ENCODE assay signal across 9 cellular contexts in genomic region chr3:42066516-42067181, GRCh38. TPM values are rescaled to one million over a fixed set of nuclear protein-coding genes. Genes with fewer than 3 reads are reported as not detected.
A peak's percentile ranks its signal among the peaks of the same experiment; 100 is the strongest.
DNase-seq lines count a peak whose midpoint lies in the region; ATAC-seq, FAIRE-seq and TF ChIP-seq lines count a peak whose summit lies in the region.
"Had no signal": no experiment of that assay in that cellular context is flagged by ENCODE, and none has a peak within 500 bp of the region (broad histone marks: within the 10 kb centered on the region; RNA-seq: fewer than 3 reads in every experiment).

No MANE protein-coding gene starts in this region.

- FAIRE-seq in HepG2 (lab: Jason Lieb, UNC): no peak

- H3K36me3 ChIP-seq in HepG2 (replicated peaks in 1 of 2; ENCODE audit: control insufficient read depth in 1 of 2, insufficient read depth in 2 of 2, low read length in 2 of 2) (no peaks in the 10 kb centered on the region; a peak in 1 of 5 replicates), aorta (ENCODE audit: control insufficient read depth in 1 of 2, insufficient read depth in 2 of 2, low read length in 1 of 2) (no peaks in the 10 kb centered on the region), testis (ENCODE audit: low read depth, missing control alignments) (no peaks in the 10 kb centered on the region)
- H3K36me3 ChIP-seq: SJSA1 had no signal

- no peak for TF ChIP-seq RAD21 in HepG2 (CRISPR knock-in tag; IDR thresholded peaks at IDR 0.05)

- TF ChIP-seq EP300 in HepG2 (IDR thresholded peaks at IDR 0.05; ENCODE audit: low read depth in 2 of 2, low read length in 2 of 2) (no peak), HepG2 (CRISPR knock-in tag; IDR thresholded peaks at IDR 0.05; ENCODE audit: borderline replicate concordance) (no peak)

- no peak for DNase-seq in Right ventricle myocardium inferior (ENCODE audit: missing footprints)
- DNase-seq in cardiac septum (ENCODE audit: low spot score): no peak
- DNase-seq in astrocyte of the spinal cord (ENCODE audit: low read depth, low spot score): peak; percentile 69
- DNase-seq in HepG2 (ENCODE audit: low spot score): peak; percentile 48
- peak in 1 of 2 donors; percentile 45 for DNase-seq in aorta
- DNase-seq in testis: no peak
- no peak for DNase-seq in activated gamma-delta T cell treated with Interleukin-2 at 50 U/mL for 16 hours

- no peak overlapping the region for H3K4me2 ChIP-seq in HepG2 (ENCODE audit: low read depth, low read length)

- intact Hi-C loops in Right ventricle myocardium inferior (cut with DNase I): no loop called here
- intact Hi-C loops in cardiac septum (cut with DNase I): no loop called here
- intact Hi-C loops in HepG2 (cut with micrococcal nuclease; ENCODE audit: unreplicated experiment): loop anchor here (5.0 kb wide), 1 partner anchor 34 kb away; no protein-coding TSS in a partner anchor
- intact Hi-C loops in aorta (cut with DNase I): loop anchor here in 1 of 2 donors (5.0 kb wide), 1 partner anchor 44 kb away; no protein-coding TSS in a partner anchor
- intact Hi-C loops in testis (cut with DNase I; ENCODE audit: low total_unique reads): loop anchor here (10.0 kb wide), 1 partner anchor 52 kb away; no protein-coding TSS in a partner anchor

- H3K27ac ChIP-seq in HepG2 (ENCODE audit: extremely low read length, insufficient read depth, low read length) (peak overlapping the region; percentile 56), aorta (ENCODE audit: low read depth in 1 of 2, low read length in 2 of 2) (peak overlapping the region; percentile 19 to 68), testis (no peak overlapping the region)
- H3K27ac ChIP-seq: SJSA1 had no signal

- POLR2A ChIA-PET in HepG2 (lab: Yijun Ruan, JAX): no interaction called here

- H3K27me3 ChIP-seq in HepG2 (ENCODE audit: control insufficient read depth in 1 of 2, insufficient read depth in 2 of 2, low read length in 2 of 2) (no peaks in the 10 kb centered on the region), aorta (ENCODE audit: control insufficient read depth in 1 of 2, insufficient read depth in 2 of 2, low read length in 1 of 2) (no peaks in the 10 kb centered on the region), testis (no peaks in the 10 kb centered on the region)
- H3K27me3 ChIP-seq: SJSA1 had no signal

- H3K9ac ChIP-seq in HepG2 (ENCODE audit: insufficient read depth, low read depth, low read length): no peak overlapping the region

- no TSS peak for BruUV-seq in HepG2 (replicated peaks; lab: Mats Ljungman, UMichigan)

- peaks cover 44% of the 10 kb centered on the region for H3K79me2 ChIP-seq in HepG2 (ENCODE audit: insufficient read depth, low read length)

- no peak for TF ChIP-seq POLR2A in HepG2 (IDR thresholded peaks at IDR 0.05; ENCODE audit: insufficient read depth in 1 of 2, low read depth in 2 of 2, low read length in 2 of 2)
- TF ChIP-seq POLR2A in testis (IDR thresholded peaks at IDR 0.05): no peak

- H3K4me3 ChIP-seq in astrocyte of the spinal cord (ENCODE audit: low read depth, low read length) (no peak overlapping the region), HepG2 (replicated peaks in 1 of 3; ENCODE audit: insufficient read depth in 1 of 3, low read depth in 2 of 3, low read length in 3 of 3) (no peak overlapping the region), aorta (ENCODE audit: low read length in 2 of 2) (no peak overlapping the region), testis (no peak overlapping the region)
- H3K4me3 ChIP-seq: SJSA1 had no signal

- peak; percentile 50 for ATAC-seq in Right ventricle myocardium inferior
- ATAC-seq in HepG2: peak; percentile 53; the same call in 2 of the 3 replicates
- peak; percentile 51 for ATAC-seq in aorta (ENCODE audit: low FRiP score)
- no peak for ATAC-seq in HG03139 (IDR thresholded peaks at IDR 0.05; ENCODE audit: unreplicated experiment)

- H3K9me3 ChIP-seq in HepG2 (ENCODE audit: low read length): no peaks in the 10 kb centered on the region
- no peaks in the 10 kb centered on the region for H3K9me3 ChIP-seq in aorta (ENCODE audit: control insufficient read depth, low read length)
- no peaks in the 10 kb centered on the region for H3K9me3 ChIP-seq in testis
- H3K9me3 ChIP-seq: SJSA1 had no signal

- in situ Hi-C loops in astrocyte of the spinal cord (cut with HindIII; ENCODE audit: low sequenced_read_pairs): no loop called here
- in situ Hi-C loops in HepG2 (cut with HindIII; ENCODE audit: extremely low pct_ligation_motif_present, low pct_unique_long_range_greater_than_20kb): no loop called here

- H2AFZ ChIP-seq in HepG2 (ENCODE audit: low read length): no peak overlapping the region

- WGBS in HepG2 (ENCODE audit: low lambda C conversion rate): 70% methylated on average over 5 of the region's 7 CpGs
- 31% methylated on average over 7 of the region's 7 CpGs for WGBS in aorta, 2 donors
- WGBS in testis, 2 donors: 60 to 61% methylated on average over 7 of the region's 7 CpGs

- TF ChIP-seq CTCF in astrocyte of the spinal cord (IDR thresholded peaks at IDR 0.05; ENCODE audit: low read depth, low read length) (no peak), HepG2 (CRISPR knock-in tag; IDR thresholded peaks at IDR 0.05) (no peak), testis (IDR thresholded peaks at IDR 0.05) (no peak)

- H3K4me1 ChIP-seq in HepG2 (ENCODE audit: insufficient read depth, low read length) (peaks cover 70% of the 10 kb centered on the region), aorta (ENCODE audit: control insufficient read depth in 1 of 2, insufficient read depth in 2 of 2, low read length in 2 of 2) (peaks cover 0 to 3% of the 10 kb centered on the region in 2 donors), testis (peaks cover 33% of the 10 kb centered on the region)

- no peaks in the 10 kb centered on the region; the same call in 1 of the 2 replicates for H4K20me1 ChIP-seq in HepG2 (ENCODE audit: insufficient read depth, low read length)

- CTCF ChIA-PET in HepG2 (lab: Yijun Ruan, JAX; ENCODE audit: low intra/inter-chr PET ratio, low total read pairs): no interaction called here

TF ChIP-seq in HepG2, 621 proteins besides CTCF, POLR2A, EP300 and RAD21:
- TF ChIP-seq ZNF260 (CRISPR knock-in tag; IDR thresholded peaks at IDR 0.05; ENCODE audit: borderline replicate concordance, low read depth) (no peak), NFE2L1 (CRISPR knock-in tag; IDR thresholded peaks at IDR 0.05; ENCODE audit: borderline replicate concordance) (no peak), EHMT2 (IDR thresholded peaks at IDR 0.05; ENCODE audit: borderline replicate concordance, low read depth, low read length) (peak; percentile 47; the same call in 1 of the 2 replicates), AGO1 (IDR thresholded peaks at IDR 0.05; ENCODE audit: low read depth, low read length, poor library complexity, severe bottlenecking) (no peak), ZNF251 (CRISPR knock-in tag; IDR thresholded peaks at IDR 0.05) (no peak)
- TF ChIP-seq, protein P1, sequence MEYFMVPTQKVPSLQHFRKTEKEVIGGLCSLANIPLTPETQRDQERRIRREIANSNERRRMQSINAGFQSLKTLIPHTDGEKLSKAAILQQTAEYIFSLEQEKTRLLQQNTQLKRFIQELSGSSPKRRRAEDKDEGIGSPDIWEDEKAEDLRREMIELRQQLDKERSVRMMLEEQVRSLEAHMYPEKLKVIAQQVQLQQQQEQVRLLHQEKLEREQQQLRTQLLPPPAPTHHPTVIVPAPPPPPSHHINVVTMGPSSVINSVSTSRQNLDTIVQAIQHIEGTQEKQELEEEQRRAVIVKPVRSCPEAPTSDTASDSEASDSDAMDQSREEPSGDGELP (IDR thresholded peaks at IDR 0.05; ENCODE audit: borderline replicate concordance, low read depth): peak; percentile 49; the same call in 1 of the 2 replicates

RNA-seq across cellular contexts. Expression of gene TRAK1, which starts 24.5 kb away (rescaled TPM):
- total RNA-seq in Right ventricle myocardium inferior (267 TPM), cardiac septum (246 TPM), HepG2 (2016; rRNA removed; fragmentation: Illumina TruSeq; extraction: Trizol) (20.5 and 22.8 TPM in 2 replicates), aorta (10 to 100 TPM; 33.5 to 37.7 TPM), testis (10 to 100 TPM; 94.1 to 95.9 TPM)
- 7.0 and 7.4 TPM in 2 replicates for total RNA-seq in HepG2 (2016; cell fraction: cytosol; rRNA removed; fragmentation: Illumina TruSeq; extraction: Trizol; ENCODE audit: low read depth)
- 18.0 and 21.4 TPM in 2 replicates for total RNA-seq in HepG2 (2016; cell fraction: insoluble cytoplasmic fraction; rRNA removed; fragmentation: Illumina TruSeq; extraction: Trizol)
- total RNA-seq in HepG2 (2016; cell fraction: membrane; rRNA removed; fragmentation: Illumina TruSeq; extraction: Trizol): 20.7 and 21.5 TPM in 2 replicates
- 26.3 and 30.0 TPM in 2 replicates for total RNA-seq in HepG2 (2016; cell fraction: nucleus; rRNA removed; fragmentation: Illumina TruSeq; extraction: Trizol)
- polyA plus RNA-seq in HepG2 (2011; rRNA removed) (40.8 and 46.6 TPM in 2 replicates), aorta (10 to 100 TPM; 15.7 to 16.3 TPM), testis (ENCODE audit: insufficient read depth, low read depth, low replicate concordance) (32.0 TPM)
- 29.8 and 35.8 TPM in 2 replicates for polyA plus RNA-seq in HepG2 (2011; cell fraction: cytosol; rRNA removed)
- 63.9 and 75.8 TPM in 2 replicates for polyA plus RNA-seq in HepG2 (2011; cell fraction: nucleus; rRNA removed)
- polyA plus RNA-seq in HepG2 (2012): 21.6 and 24.2 TPM in 2 replicates
- polyA plus RNA-seq in HepG2 (2016; cell fraction: cytosol; fragmentation: Illumina TruSeq; extraction: Trizol; ENCODE audit: low read depth): 3.6 and 5.4 TPM in 2 replicates
- 16.6 and 20.2 TPM in 2 replicates for polyA plus RNA-seq in HepG2 (2016; cell fraction: insoluble cytoplasmic fraction; fragmentation: Illumina TruSeq; extraction: Trizol; ENCODE audit: low read depth)
- 11.6 and 12.7 TPM in 2 replicates for polyA plus RNA-seq in HepG2 (2016; cell fraction: membrane; fragmentation: Illumina TruSeq; extraction: Trizol; ENCODE audit: low read depth)
- 39.7 and 45.7 TPM in 2 replicates for polyA plus RNA-seq in HepG2 (2016; cell fraction: nucleus; fragmentation: Illumina TruSeq; extraction: Trizol; ENCODE audit: insufficient read depth, low read depth)
- polyA minus RNA-seq in HepG2 (2011; rRNA and poly(A)+ RNA removed; ENCODE audit: low replicate concordance): 22.1 and 65.6 TPM in 2 replicates
- polyA minus RNA-seq in HepG2 (2011; cell fraction: cytosol; rRNA and poly(A)+ RNA removed): 39.4 and 40.2 TPM in 2 replicates
- polyA minus RNA-seq in HepG2 (2011; cell fraction: nucleus; rRNA and poly(A)+ RNA removed): 71.6 and 79.1 TPM in 2 replicates

Comparison
In these comparisons a context has a peak if more than half of its experiments do, and no peak if none do; other contexts are left out.
1. DNase-seq: peak in astrocyte of the spinal cord (single experiment) and HepG2 (single experiment); none in Right ventricle myocardium inferior (single experiment), cardiac septum (single experiment), testis (single experiment) and activated gamma-delta T cell treated with Interleukin-2 at 50 U/mL for 16 hours (single experiment).
2. H3K27ac ChIP-seq: peak in HepG2 (single experiment) and aorta (2 of 2); none in testis (0 of 2).
3. intact Hi-C loops: an anchor here in HepG2 (5.0 kb wide) and testis (10.0 kb wide); none called in Right ventricle myocardium inferior and cardiac septum.